8 cellular contexts compared by ENCODE assay signal in genomic region chr2:237572021-237572741, GRCh38. TPM values are rescaled to one million over a fixed set of nuclear protein-coding genes. Genes with fewer than 3 reads are reported as not detected.
DNase-seq lines count a peak whose midpoint lies in the region; ATAC-seq and TF ChIP-seq lines count a peak whose summit lies in the region.

No MANE protein-coding gene starts in this region.

- no peak for TF ChIP-seq EP300 in gastroesophageal sphincter (IDR thresholded peaks at IDR 0.05)

- H3K4me2 ChIP-seq in osteoblast (ENCODE audit: insufficient read depth, low read length), result peak overlapping the region; percentile 75

- ATAC-seq in GM21737 (IDR thresholded peaks at IDR 0.05; ENCODE audit: unreplicated experiment), result peak; percentile 85
- ATAC-seq in gastroesophageal sphincter, result peak; percentile 91

- H3K4me3 ChIP-seq in SJCRH30 (peak overlapping the region; percentile 27), gastroesophageal sphincter (peak overlapping the region in 1 of 2 donors; percentile 27), osteoblast (ENCODE audit: insufficient read depth, low read length) (peak overlapping the region; percentile 58), testis (no peak overlapping the region)

- 1 to 6% methylated on average over 3 to 6 of the region's 24 CpGs for WGBS in gastroesophageal sphincter (ENCODE audit: low coverage in 1 of 2), 2 donors
- WGBS in testis, 2 donors, result 21 to 33% methylated on average over 24 of the region's 24 CpGs

- H3K9me3 ChIP-seq in SJCRH30 (replicated peaks), result no peaks in the 10 kb centered on the region
- H3K9me3 ChIP-seq in gastroesophageal sphincter, result no peaks in the 10 kb centered on the region
- H3K9me3 ChIP-seq in osteoblast (ENCODE audit: low read depth, low read length), result no peaks in the 10 kb centered on the region
- no peaks in the 10 kb centered on the region for H3K9me3 ChIP-seq in testis

- H3K36me3 ChIP-seq in SJCRH30 (no peaks in the 10 kb centered on the region), gastroesophageal sphincter (no peaks in the 10 kb centered on the region), osteoblast (ENCODE audit: insufficient read depth, low read length) (no peaks in the 10 kb centered on the region), testis (ENCODE audit: low read depth, missing control alignments) (no peaks in the 10 kb centered on the region)

- peak overlapping the region; percentile 80 for H2AFZ ChIP-seq in osteoblast (ENCODE audit: low read length)

- no peak for TF ChIP-seq POLR2A in gastroesophageal sphincter (IDR thresholded peaks at IDR 0.05)
- TF ChIP-seq POLR2A in testis (IDR thresholded peaks at IDR 0.05), result no peak

- H3K27ac ChIP-seq in SJCRH30, result no peak overlapping the region
- no peak overlapping the region for H3K27ac ChIP-seq in gastroesophageal sphincter
- H3K27ac ChIP-seq in osteoblast (ENCODE audit: low read depth, low read length), result no peak overlapping the region
- no peak overlapping the region for H3K27ac ChIP-seq in testis

- intact Hi-C loops in testis (cut with DNase I; ENCODE audit: low total_unique reads), result loop anchor here (5.0 kb wide), 1 partner anchor 60 kb away; no protein-coding TSS in a partner anchor

- TF ChIP-seq CTCF in gastroesophageal sphincter (IDR thresholded peaks at IDR 0.05) (peak in 2 of 4 experiments; percentile 99), osteoblast (IDR thresholded peaks at IDR 0.05; ENCODE audit: extremely low read depth, low read depth, low read length) (peak; percentile 91), testis (IDR thresholded peaks at IDR 0.05) (peak; percentile 97 to 98 (median 97))

- DNase-seq in DMS153 (lab: John Stamatoyannopoulos, UW), result peak; percentile 69
- DNase-seq in M059J (ENCODE audit: low read depth), result peak; percentile 77
- DNase-seq in SJCRH30, result peak; percentile 91 to 94
- peak; percentile 40 for DNase-seq in activated gamma-delta T cell (lab: John Stamatoyannopoulos, UW)
- peak; percentile 100 for DNase-seq in osteoblast (ENCODE audit: insufficient read length, low spot score, missing footprints)
- DNase-seq in testis, result peak; percentile 93

- no peaks in the 10 kb centered on the region for H3K79me2 ChIP-seq in osteoblast (ENCODE audit: insufficient read depth, low read length)

- H4K20me1 ChIP-seq in osteoblast (ENCODE audit: insufficient read depth, low read length), result no peaks in the 10 kb centered on the region

- H3K27me3 ChIP-seq in SJCRH30 (no peaks in the 10 kb centered on the region), gastroesophageal sphincter (no peaks in the 10 kb centered on the region), osteoblast (ENCODE audit: insufficient read depth, low read length) (no peaks in the 10 kb centered on the region), testis (no peaks in the 10 kb centered on the region)

- peaks cover 16% of the 10 kb centered on the region for H3K4me1 ChIP-seq in SJCRH30
- peaks cover 0 to 32% (median 10%) of the 10 kb centered on the region in 3 donors for H3K4me1 ChIP-seq in gastroesophageal sphincter
- H3K4me1 ChIP-seq in osteoblast (ENCODE audit: insufficient read depth, low read length), result peaks cover 4% of the 10 kb centered on the region
- H3K4me1 ChIP-seq in testis, result peaks cover 7% of the 10 kb centered on the region

RNA-seq across cellular contexts. Expression of gene PRLH, which starts 5.8 kb away (rescaled TPM):
- not detected in 2 replicates for total RNA-seq in M059J (2014; rRNA removed; shearing (Covaris generic))
- not detected in 2 replicates for total RNA-seq in SJCRH30 (2014; rRNA removed; shearing (Covaris generic))
- total RNA-seq in gastroesophageal sphincter (not detected), osteoblast (not detected in 2 replicates), testis (not detected)
- polyA plus RNA-seq in testis (ENCODE audit: insufficient read depth, low read depth, low replicate concordance), result not detected

RNA-seq across cellular contexts. Expression of gene RAB17, which starts 18.4 kb away (rescaled TPM):
- 0.30 and 1.8 TPM in 2 replicates for total RNA-seq in M059J (2014; rRNA removed; shearing (Covaris generic))
- 3.4 and 3.6 TPM in 2 replicates for total RNA-seq in SJCRH30 (2014; rRNA removed; shearing (Covaris generic))
- total RNA-seq in gastroesophageal sphincter, result 1 to 10 TPM in 3 of 4 donors, under 1 TPM in 1; 0.81 to 6.7 (median 3.2) TPM
- total RNA-seq in osteoblast, result 0.36 TPM in 1 of 2 replicates, not detected in the other
- total RNA-seq in testis, result 1 to 10 TPM; 3.2 TPM
- polyA plus RNA-seq in testis (ENCODE audit: insufficient read depth, low read depth, low replicate concordance), result 6.3 TPM

RNA-seq across cellular contexts. Expression of gene LRRFIP1, which starts 55.2 kb away (rescaled TPM):
- total RNA-seq in M059J (2014; rRNA removed; shearing (Covaris generic)), result 12.5 and 29.9 TPM in 2 replicates
- 53.3 and 61.5 TPM in 2 replicates for total RNA-seq in SJCRH30 (2014; rRNA removed; shearing (Covaris generic))
- total RNA-seq in gastroesophageal sphincter, result 100 to 1,000 TPM; 164 to 225 (median 179) TPM
- total RNA-seq in osteoblast, result 48.3 and 51.8 TPM in 2 replicates
- total RNA-seq in testis, result 10 to 100 TPM; 25.5 to 33.5 TPM
- 17.4 TPM for polyA plus RNA-seq in testis (ENCODE audit: insufficient read depth, low read depth, low replicate concordance)

Comparison
In these comparisons a context has a peak if more than half of its experiments do, and no peak if none do; other contexts are left out.
1. DNase-seq: peak in every context shown above with its lines; median percentile 100 in osteoblast; 93 in testis; 92 in SJCRH30; 77 in M059J; 69 in DMS153; 40 in activated gamma-delta T cell.
2. H3K4me3 ChIP-seq: peak in SJCRH30 (single experiment) and osteoblast (single experiment); none in testis (0 of 2).